ENCODE assay signal across 23 cellular contexts in the genomic region with DNA sequence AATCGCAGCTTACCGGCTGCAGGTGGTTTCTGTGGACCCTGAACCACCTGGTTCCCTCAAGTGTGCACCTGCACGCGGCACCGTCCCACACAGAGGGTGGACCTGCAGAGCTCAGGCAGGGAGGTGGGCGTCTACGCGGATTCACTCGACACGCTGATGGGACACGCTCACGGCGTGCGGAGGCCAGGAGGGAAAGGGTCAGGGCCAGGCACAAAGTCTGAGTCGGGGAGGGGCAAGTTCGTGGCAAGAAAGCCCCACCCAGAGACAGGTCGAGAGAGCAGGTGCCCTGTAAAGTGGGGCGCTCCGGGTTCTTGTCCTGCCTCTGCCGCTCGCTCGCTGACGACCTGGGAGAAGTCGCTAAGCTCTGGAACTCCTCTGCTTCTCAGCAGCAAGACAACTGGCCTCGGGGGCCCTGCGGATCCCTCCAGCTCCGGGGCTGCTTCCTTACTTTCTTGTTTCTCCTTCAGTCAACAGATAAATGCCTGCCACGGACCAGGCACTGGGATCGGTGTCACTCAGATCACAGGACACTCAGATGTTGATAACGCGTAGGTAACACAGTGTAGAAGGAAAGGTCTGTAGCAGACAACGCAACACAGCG.
"Had no signal": no experiment of that assay in that cellular context is flagged by ENCODE, and none has a peak within 500 bp of the region (broad histone marks: within the 10 kb centered on the region; RNA-seq: fewer than 3 reads in every experiment).

No MANE protein-coding gene starts in this region.

- H3K36me3 ChIP-seq: heart left ventricle, lower lobe of right lung, ovary, right atrium auricular region, upper lobe of right lung had no signal

- H3K27me3 ChIP-seq: ovary, right atrium auricular region had no signal

- H3K36me3 Mint-ChIP-seq: activated naive CD8-positive, alpha-beta T cell treated with anti-CD3 and anti-CD28 coated beads for 36 hours; naive thymus-derived CD4-positive, alpha-beta T cell had no signal

- H3K27ac ChIP-seq: heart left ventricle, lower lobe of right lung, ovary, psoas muscle, right atrium auricular region, upper lobe of right lung had no signal

- H3K9me3 ChIP-seq: lower lobe of right lung, ovary, psoas muscle, right atrium auricular region, upper lobe of right lung had no signal

- H3K4me3 ChIP-seq: heart left ventricle, lower lobe of right lung, ovary, psoas muscle, right atrium auricular region, upper lobe of right lung had no signal

- ATAC-seq: activated CD4-positive, alpha-beta T cell treated with anti-CD3 and anti-CD28 coated beads for 36 hours; activated T-cell treated with anti-CD3 and anti-CD28 coated beads, Interleukin-2, amount 50 U/mL, for 4 hours; heart left ventricle; left lobe of liver; naive thymus-derived CD4-positive, alpha-beta T cell; psoas muscle; stimulated activated naive CD8-positive, alpha-beta T cell treated with anti-CD3 and anti-CD28 coated beads, Interleukin-15, Interleukin-2, amounts not matched to agents 100 U/mL and 50 U/mL, for 24 hours had no signal

- H3K9me3 Mint-ChIP-seq: activated B cell treated with CpG ODN at 0.5 μM for 24 hours; activated naive CD8-positive, alpha-beta T cell treated with anti-CD3 and anti-CD28 coated beads for 36 hours; activated T-cell treated with anti-CD3 and anti-CD28 coated beads, Interleukin-2, amount 50 U/mL, for 4 hours; T-helper 1 cell treated with Interleukin-12 subunit alpha and Interleukin-12 subunit beta and Interleukin-4 antibody, amounts not matched to agents 30 μg/mL and 1 μg/mL, for 36 hours had no signal

- H3K4me1 ChIP-seq: heart left ventricle, lower lobe of right lung, psoas muscle, right atrium auricular region, upper lobe of right lung had no signal

- H3K4me3 Mint-ChIP-seq: activated B cell treated with CpG ODN at 0.5 μM for 24 hours; activated CD4-positive, alpha-beta T cell treated with anti-CD3 and anti-CD28 coated beads for 36 hours; activated naive CD8-positive, alpha-beta T cell treated with anti-CD3 and anti-CD28 coated beads for 36 hours; activated T-cell treated with anti-CD3 and anti-CD28 coated beads, Interleukin-2, amount 50 U/mL, for 4 hours; naive thymus-derived CD4-positive, alpha-beta T cell; T-helper 1 cell treated with Interleukin-12 subunit alpha and Interleukin-12 subunit beta and Interleukin-4 antibody, amounts not matched to agents 30 μg/mL and 1 μg/mL, for 36 hours had no signal

- FAIRE-seq: astrocyte, colon, keratinocyte had no signal

- H3K4me1 Mint-ChIP-seq: activated B cell treated with CpG ODN at 0.5 μM for 24 hours; activated naive CD8-positive, alpha-beta T cell treated with anti-CD3 and anti-CD28 coated beads for 36 hours had no signal

- H3K27ac Mint-ChIP-seq: activated B cell treated with CpG ODN at 0.5 μM for 24 hours; activated CD4-positive, alpha-beta T cell treated with anti-CD3 and anti-CD28 coated beads for 36 hours; activated naive CD8-positive, alpha-beta T cell treated with anti-CD3 and anti-CD28 coated beads for 36 hours; naive thymus-derived CD4-positive, alpha-beta T cell; T-helper 1 cell treated with Interleukin-12 subunit alpha and Interleukin-12 subunit beta and Interleukin-4 antibody, amounts not matched to agents 30 μg/mL and 1 μg/mL, for 36 hours had no signal

- DNase-seq: activated B cell treated with CpG ODN at 0.5 μM for 24 hours; activated CD4-positive, alpha-beta T cell treated with anti-CD3 and anti-CD28 coated beads for 36 hours; activated CD4-positive, alpha-beta T cell treated with anti-CD3 and anti-CD28 coated beads, Interleukin-2, amount 50 U/mL, for 4 hours; activated CD8-positive, alpha-beta memory T cell treated with anti-CD3 and anti-CD28 coated beads, Interleukin-2, amount 50 U/mL, for 48 hours; activated naive CD4-positive, alpha-beta T cell treated with Interleukin-2 at 50 U/mL for 16 hours; activated naive CD8-positive, alpha-beta T cell treated with anti-CD3 and anti-CD28 coated beads for 36 hours; activated T-cell treated with anti-CD3 and anti-CD28 coated beads, Interleukin-2, amount 50 U/mL, for 4 hours; central memory CD4-positive, alpha-beta T cell; heart left ventricle; lower lobe of right lung; naive thymus-derived CD4-positive, alpha-beta T cell; psoas muscle; stimulated activated CD4-positive, alpha-beta T cell treated with anti-CD3 and anti-CD28 coated beads, Interleukin-4, amount 100 ng/mL, for 4 hours; stimulated activated naive CD8-positive, alpha-beta T cell treated with anti-CD3 and anti-CD28 coated beads, Interleukin-15, Interleukin-2, amounts not matched to agents 100 U/mL and 50 U/mL, for 24 hours; T1000; upper lobe of right lung had no signal
